21 cellular contexts compared by ENCODE assay signal in genomic region chr15:101315736-101316135, GRCh38.
"Had no signal": no experiment of that assay in that cellular context is flagged by ENCODE, and none has a peak within 500 bp of the region (broad histone marks: within the 10 kb centered on the region; RNA-seq: fewer than 3 reads in every experiment).

No MANE protein-coding gene starts in this region.

- H3K27me3 ChIP-seq: pancreas, right lobe of liver, thyroid gland had no signal

- DNase-seq: effector memory CD8-positive, alpha-beta T cell; glutamatergic neuron; immature natural killer cell; kidney; left cardiac atrium; mammary epithelial cell; natural killer cell; nucleus accumbens; pancreas; stimulated activated naive CD4-positive, alpha-beta T cell treated with Interleukin-2 at 50 U/mL for 16 hours; thyroid gland had no signal

- H3K9me3 Mint-ChIP-seq: effector memory CD8-positive, alpha-beta T cell; immature natural killer cell; mesothelial cell of epicardium; natural killer cell; neural crest cell; type B pancreatic cell had no signal

- H3K4me1 Mint-ChIP-seq: mesothelial cell of epicardium, neural crest cell had no signal

- H3K9me3 ChIP-seq: esophagus muscularis mucosa, gastroesophageal sphincter, pancreas, prostate gland, right lobe of liver, suprapubic skin, thyroid gland had no signal

- H3K36me3 ChIP-seq: cardiac muscle cell, gastroesophageal sphincter, pancreas, prostate gland, suprapubic skin, thyroid gland had no signal

- H3K27ac ChIP-seq: cardiac muscle cell, epithelial cell of prostate, esophagus muscularis mucosa, gastroesophageal sphincter, pancreas, prostate gland, right lobe of liver, suprapubic skin, thyroid gland had no signal

- ATAC-seq: effector memory CD8-positive, alpha-beta T cell; gastroesophageal sphincter; left cardiac atrium; natural killer cell; pancreas; right lobe of liver had no signal

- H3K27ac Mint-ChIP-seq: immature natural killer cell, mesothelial cell of epicardium, natural killer cell, type B pancreatic cell had no signal

- H3K4me3 ChIP-seq: cardiac muscle cell, esophagus muscularis mucosa, gastroesophageal sphincter, pancreas, prostate gland, right lobe of liver, suprapubic skin, thyroid gland had no signal

- H3K4me1 ChIP-seq: esophagus muscularis mucosa, gastroesophageal sphincter, pancreas, prostate gland, thyroid gland had no signal

- H3K36me3 Mint-ChIP-seq: mesothelial cell of epicardium, natural killer cell, type B pancreatic cell had no signal

- H3K4me3 Mint-ChIP-seq: effector memory CD8-positive, alpha-beta T cell; immature natural killer cell; mesothelial cell of epicardium; natural killer cell; neural crest cell; type B pancreatic cell had no signal
